Comparison of ENCODE assay signal across 8 cellular contexts in the genomic region with DNA sequence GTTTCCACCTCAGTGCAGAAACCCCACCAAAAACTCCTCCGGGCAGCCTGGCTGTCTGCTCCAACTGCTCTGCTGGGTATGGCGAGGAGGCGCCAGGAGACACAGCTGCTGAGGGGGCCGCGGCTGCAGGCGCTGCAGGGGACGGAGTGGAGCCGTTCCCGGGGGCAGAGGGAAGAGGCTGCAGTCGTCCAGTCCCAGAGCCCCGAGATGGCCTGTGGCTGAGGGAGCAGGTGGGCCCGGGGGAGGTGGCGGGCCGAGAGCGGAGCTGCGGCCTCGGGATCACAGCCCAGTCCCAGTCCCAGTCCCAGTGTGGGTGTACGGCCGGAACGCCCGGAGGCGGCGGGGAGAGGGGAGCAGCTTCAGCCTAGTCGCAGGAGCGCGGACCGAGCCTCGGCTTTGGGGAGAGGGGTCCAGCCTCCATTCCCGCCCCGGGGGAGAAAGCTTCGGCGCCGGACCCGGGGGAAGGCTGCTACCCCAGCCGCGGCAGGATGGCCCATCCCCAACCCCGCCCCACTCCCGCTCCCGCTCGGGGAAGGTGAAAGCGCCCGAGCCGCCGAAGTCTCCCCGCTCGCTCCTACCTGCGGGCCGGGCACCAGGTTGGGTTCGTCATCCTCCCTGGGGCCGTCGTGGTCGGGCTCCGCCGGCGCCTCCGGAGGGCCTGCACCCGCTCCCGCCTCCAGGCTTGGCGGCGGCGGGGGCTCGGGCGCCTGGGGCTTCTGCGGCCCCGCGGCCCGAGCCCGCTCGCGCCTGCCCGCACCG. TPM values are rescaled to one million over a fixed set of nuclear protein-coding genes. Genes with fewer than 3 reads are reported as not detected.
DNase-seq lines count a peak whose midpoint lies in the region; ATAC-seq, FAIRE-seq and TF ChIP-seq lines count a peak whose summit lies in the region.

No MANE protein-coding gene starts in this region.

- peak overlapping the region; percentile 91 for H3K4me2 ChIP-seq in keratinocyte (ENCODE audit: control insufficient read depth, extremely low read depth, insufficient read depth, low read depth, low read length)

- POLR2A ChIA-PET in T-cell (lab: Charles Lee) = no interaction called here

- H2AFZ ChIP-seq in keratinocyte (ENCODE audit: control insufficient read depth, low read length) = peak overlapping the region; percentile 25

- H3K27ac ChIP-seq in 22Rv1 = peak overlapping the region; percentile 72
- peak overlapping the region; percentile 44 for H3K27ac ChIP-seq in keratinocyte (ENCODE audit: control insufficient read depth, insufficient read depth, low read length)

- peaks cover 9 to 11% of the 10 kb centered on the region in 2 experiments for H3K36me3 ChIP-seq in keratinocyte (ENCODE audit: control insufficient read depth in 2 of 2, extremely low read depth in 1 of 2, insufficient read depth in 2 of 2, low read length in 2 of 2)

- FAIRE-seq in keratinocyte (lab: Jason Lieb, UNC) = no peak

- H3K9me3 Mint-ChIP-seq in T-cell (no peaks in the 10 kb centered on the region), brain (peaks cover 0 to 6% (median 0%) of the 10 kb centered on the region in 5 experiments)

- DNase-seq in T-cell = peak in 26 of 34 experiments; percentile 1 to 44 (median 24)
- DNase-seq in keratinocyte (ENCODE audit: low read depth, low spot score) = no peak
- DNase-seq in stimulated activated CD4-positive, alpha-beta T cell treated with anti-CD3 and anti-CD28 coated beads, Interleukin-15, amount 100 ng/mL, for 1 hour (ENCODE audit: low read depth in 1 of 2, low spot score in 1 of 2) = peak; percentile 4 to 26
- no peak for DNase-seq in H4 (ENCODE audit: low spot score)

- H3K27ac Mint-ChIP-seq in T-cell (no peak overlapping the region), brain (peak overlapping the region; percentile 79 to 93 (median 91))

- H3K27me3 Mint-ChIP-seq in T-cell = no peaks in the 10 kb centered on the region
- peaks cover 3% of the 10 kb centered on the region for H3K27me3 Mint-ChIP-seq in brain

- no peaks in the 10 kb centered on the region for H3K27me3 ChIP-seq in keratinocyte (ENCODE audit: control insufficient read depth, extremely low read depth, insufficient read depth, low read length)

- peaks cover 22% of the 10 kb centered on the region for H3K4me1 ChIP-seq in keratinocyte (ENCODE audit: control insufficient read depth, extremely low read depth, insufficient read depth, low read length)

- H3K4me1 Mint-ChIP-seq in T-cell (peaks cover 36 to 47% (median 44%) of the 10 kb centered on the region in 3 donors), brain (peaks cover 56% of the 10 kb centered on the region)

- peak overlapping the region; percentile 80 to 92 (median 88) for H3K4me3 ChIP-seq in keratinocyte (ENCODE audit: control insufficient read depth in 2 of 3, extremely low read depth in 1 of 3, insufficient read depth in 2 of 3, low read depth in 1 of 3, low read length in 3 of 3)

- H3K4me3 Mint-ChIP-seq in T-cell = peak overlapping the region; percentile 76 to 88 (median 85)
- H3K4me3 Mint-ChIP-seq in brain = peak overlapping the region; percentile 91 to 93 (median 92)

- CTCF ChIA-PET in T-cell (lab: Charles Lee) = interaction anchor here in 1 of 2 donors (0.9 kb wide), 1 partner anchor 17 kb away, joined by 3 read pairs; no protein-coding TSS in a partner anchor

- no peaks in the 10 kb centered on the region for H4K20me1 ChIP-seq in keratinocyte (ENCODE audit: control insufficient read depth, extremely low read depth, insufficient read depth, low read length)

- TF ChIP-seq CTCF in 22Rv1 (IDR thresholded peaks at IDR 0.05) = no peak
- no peak for TF ChIP-seq CTCF in brain (conservative IDR thresholded peaks at IDR 0.05)
- no peak for TF ChIP-seq CTCF in keratinocyte (optimal IDR thresholded peaks at IDR 0.05 in 1 of 3, IDR thresholded peaks at IDR 0.05 in 1 of 3, conservative IDR thresholded peaks at IDR 0.05 in 1 of 3; ENCODE audit: extremely low read depth in 1 of 3, insufficient read depth in 2 of 3, low read length in 3 of 3)

- dilution Hi-C loops in keratinocyte (cut with MboI; ENCODE audit: extremely low pct_ligation_motif_present, low sequenced_read_pairs) = no loop called here

- H3K36me3 Mint-ChIP-seq in T-cell = peaks cover 5% of the 10 kb centered on the region
- H3K36me3 Mint-ChIP-seq in brain = peaks cover 35% of the 10 kb centered on the region

- ATAC-seq in GM18520 (IDR thresholded peaks at IDR 0.05; ENCODE audit: unreplicated experiment) (peak; percentile 25), HG03039 (IDR thresholded peaks at IDR 0.05; ENCODE audit: unreplicated experiment) (peak; percentile 37), T-cell (replicated peaks in 1 of 4) (peak; percentile 13 to 53 (median 50))

- peaks cover 3% of the 10 kb centered on the region for H3K9me1 ChIP-seq in keratinocyte (ENCODE audit: control insufficient read depth, extremely low read depth, insufficient read depth, low read length)

- no peaks in the 10 kb centered on the region for H3K9me3 ChIP-seq in keratinocyte (ENCODE audit: control insufficient read depth, low read depth, low read length)

- H3K9ac ChIP-seq in keratinocyte (ENCODE audit: control insufficient read depth, extremely low read depth, insufficient read depth, low read length) = peak overlapping the region; percentile 76

- peaks cover 48% of the 10 kb centered on the region for H3K79me2 ChIP-seq in keratinocyte (ENCODE audit: control insufficient read depth, insufficient read depth, low read length)

RNA-seq across cellular contexts. Expression of gene FAM193B, which starts 0.5 kb away (rescaled TPM):
- total RNA-seq in T-cell = 100 to 1,000 TPM; 162 to 233 (median 217) TPM
- polyA plus RNA-seq in brain (ENCODE audit: insufficient read depth, low read depth, low replicate concordance) = 21.6 TPM
- polyA plus RNA-seq in keratinocyte = 21.9 to 43.6 TPM (median 27.5 TPM) in 3 replicates
- 47.7 TPM for polyA plus RNA-seq in keratinocyte (2011; ENCODE audit: low read depth)
- 9.1 and 13.2 TPM in 2 replicates for polyA plus RNA-seq in keratinocyte (2011; cell fraction: cytosol; rRNA removed)
- 134 and 149 TPM in 2 replicates for polyA plus RNA-seq in keratinocyte (2011; cell fraction: nucleus; rRNA removed)
- polyA plus RNA-seq in keratinocyte (2012; ENCODE audit: low replicate concordance) = 19.0 and 59.8 TPM in 2 replicates
- 17.2 to 33.0 TPM (median 26.8 TPM) in 3 replicates for polyA minus RNA-seq in keratinocyte
- 31.7 TPM for polyA minus RNA-seq in keratinocyte (2011; cell fraction: cytosol; rRNA and poly(A)+ RNA removed)
- polyA minus RNA-seq in keratinocyte (2011; cell fraction: nucleus; rRNA and poly(A)+ RNA removed) = 30.3 and 35.2 TPM in 2 replicates
- 7.5 and 14.5 TPM in 2 replicates for total RNA-seq in H4 (2014; rRNA removed; shearing (Covaris generic))

RNA-seq across cellular contexts. Expression of gene DDX41, which starts 37.1 kb away (rescaled TPM):
- total RNA-seq in T-cell = 100 to 1,000 TPM in 3 of 5 donors, 10 to 100 TPM in 2; 64.8 to 118 (median 106) TPM
- polyA plus RNA-seq in brain (ENCODE audit: insufficient read depth, low read depth, low replicate concordance) (231 TPM), keratinocyte (71.3 to 95.8 TPM (median 81.7 TPM) in 3 replicates)
- polyA plus RNA-seq in keratinocyte (2011; ENCODE audit: low read depth) = 49.8 TPM
- polyA plus RNA-seq in keratinocyte (2011; cell fraction: cytosol; rRNA removed) = 52.7 and 109 TPM in 2 replicates
- polyA plus RNA-seq in keratinocyte (2011; cell fraction: nucleus; rRNA removed) = 123 and 141 TPM in 2 replicates
- polyA plus RNA-seq in keratinocyte (2012; ENCODE audit: low replicate concordance) = 60.4 and 119 TPM in 2 replicates
- polyA minus RNA-seq in keratinocyte = 72.8 to 95.0 TPM (median 76.2 TPM) in 3 replicates
- polyA minus RNA-seq in keratinocyte (2011; cell fraction: cytosol; rRNA and poly(A)+ RNA removed) = 368 TPM
- 66.2 and 69.3 TPM in 2 replicates for polyA minus RNA-seq in keratinocyte (2011; cell fraction: nucleus; rRNA and poly(A)+ RNA removed)
- total RNA-seq in H4 (2014; rRNA removed; shearing (Covaris generic)) = 106 and 122 TPM in 2 replicates

RNA-seq across cellular contexts. Expression of gene TMED9, which starts 38.2 kb away (rescaled TPM):
- total RNA-seq in T-cell = 10 to 100 TPM; 51.2 to 96.1 (median 84.8) TPM
- 92.1 TPM for polyA plus RNA-seq in brain (ENCODE audit: insufficient read depth, low read depth, low replicate concordance)
- 247 to 341 TPM (median 276 TPM) in 3 replicates for polyA plus RNA-seq in keratinocyte
- polyA plus RNA-seq in keratinocyte (2011; ENCODE audit: low read depth) = 98.2 TPM
- polyA plus RNA-seq in keratinocyte (2011; cell fraction: cytosol; rRNA removed) = 171 and 186 TPM in 2 replicates
- polyA plus RNA-seq in keratinocyte (2011; cell fraction: nucleus; rRNA removed) = 366 and 464 TPM in 2 replicates
- polyA plus RNA-seq in keratinocyte (2012; ENCODE audit: low replicate concordance) = 218 and 294 TPM in 2 replicates
- polyA minus RNA-seq in keratinocyte = 212 to 290 TPM (median 232 TPM) in 3 replicates
- 147 TPM for polyA minus RNA-seq in keratinocyte (2011; cell fraction: cytosol; rRNA and poly(A)+ RNA removed)
- polyA minus RNA-seq in keratinocyte (2011; cell fraction: nucleus; rRNA and poly(A)+ RNA removed) = 132 and 170 TPM in 2 replicates
- total RNA-seq in H4 (2014; rRNA removed; shearing (Covaris generic)) = 151 and 191 TPM in 2 replicates

RNA-seq across cellular contexts. Expression of gene DOK3, which starts 44.2 kb away (rescaled TPM):
- total RNA-seq in T-cell = 1 to 10 TPM; 1.1 to 5.8 (median 4.3) TPM
- polyA plus RNA-seq in brain (ENCODE audit: insufficient read depth, low read depth, low replicate concordance) (1.8 TPM), keratinocyte (1.5 to 3.6 TPM (median 1.7 TPM) in 3 replicates)
- 0.84 TPM for polyA plus RNA-seq in keratinocyte (2011; ENCODE audit: low read depth)
- polyA plus RNA-seq in keratinocyte (2011; cell fraction: cytosol; rRNA removed) = 1.2 and 1.4 TPM in 2 replicates
- 12.7 and 16.8 TPM in 2 replicates for polyA plus RNA-seq in keratinocyte (2011; cell fraction: nucleus; rRNA removed)
- 1.2 and 2.1 TPM in 2 replicates for polyA plus RNA-seq in keratinocyte (2012; ENCODE audit: low replicate concordance)
- polyA minus RNA-seq in keratinocyte = 0.75 to 2.6 TPM (median 2.5 TPM) in 3 replicates
- not detected for polyA minus RNA-seq in keratinocyte (2011; cell fraction: cytosol; rRNA and poly(A)+ RNA removed)
- 4.9 and 5.4 TPM in 2 replicates for polyA minus RNA-seq in keratinocyte (2011; cell fraction: nucleus; rRNA and poly(A)+ RNA removed)
- 0.08 and 1.1 TPM in 2 replicates for total RNA-seq in H4 (2014; rRNA removed; shearing (Covaris generic))

RNA-seq across cellular contexts. Expression of gene B4GALT7, which starts 46.1 kb away (rescaled TPM):
- 10 to 100 TPM; 30.4 to 46.7 (median 39.1) TPM for total RNA-seq in T-cell
- polyA plus RNA-seq in brain (ENCODE audit: insufficient read depth, low read depth, low replicate concordance) = 28.3 TPM
- polyA plus RNA-seq in keratinocyte = 15.7 to 34.9 TPM (median 19.6 TPM) in 3 replicates
- 5.9 TPM for polyA plus RNA-seq in keratinocyte (2011; ENCODE audit: low read depth)
- 12.8 and 31.9 TPM in 2 replicates for polyA plus RNA-seq in keratinocyte (2011; cell fraction: cytosol; rRNA removed)
- polyA plus RNA-seq in keratinocyte (2011; cell fraction: nucleus; rRNA removed) = 31.7 and 48.7 TPM in 2 replicates
- 13.5 and 22.6 TPM in 2 replicates for polyA plus RNA-seq in keratinocyte (2012; ENCODE audit: low replicate concordance)
- 14.1 to 28.0 TPM (median 23.3 TPM) in 3 replicates for polyA minus RNA-seq in keratinocyte
- 37.0 TPM for polyA minus RNA-seq in keratinocyte (2011; cell fraction: cytosol; rRNA and poly(A)+ RNA removed)
- 20.7 and 23.7 TPM in 2 replicates for polyA minus RNA-seq in keratinocyte (2011; cell fraction: nucleus; rRNA and poly(A)+ RNA removed)
- total RNA-seq in H4 (2014; rRNA removed; shearing (Covaris generic)) = 35.6 and 40.4 TPM in 2 replicates

Comparison
In these comparisons a context has a peak if more than half of its experiments do, and no peak if none do; other contexts are left out.
1. DNase-seq: peak in T-cell (26 of 34) and stimulated activated CD4-positive, alpha-beta T cell treated with anti-CD3 and anti-CD28 coated beads, Interleukin-15, amount 100 ng/mL, for 1 hour (2 of 2); none in keratinocyte (single experiment) and H4 (single experiment).
2. H3K27ac Mint-ChIP-seq: peak in brain (5 of 5); none in T-cell (0 of 2).
3. RNA of gene FAM193B, which starts 0.5 kb away (total RNA-seq): 162 to 233 TPM in T-cell; 7.5 to 14.5 TPM in H4; every median in the first group is over 10 times any median in the second.
4. Peak in every context shown above with its lines, with median percentiles within 50 percentile points of each other: ATAC-seq.